ENCODE assay signal across 10 cellular contexts in genomic region chr3:45646051-45646585, GRCh38. TPM values are rescaled to one million over a fixed set of nuclear protein-coding genes. Genes with fewer than 3 reads are reported as not detected.
DNase-seq lines count a peak whose midpoint lies in the region; ATAC-seq and TF ChIP-seq lines count a peak whose summit lies in the region.
"Had no signal": no experiment of that assay in that cellular context is flagged by ENCODE, and none has a peak within 500 bp of the region (broad histone marks: within the 10 kb centered on the region; RNA-seq: fewer than 3 reads in every experiment).

No MANE protein-coding gene starts in this region.

- H3K4me1 Mint-ChIP-seq in GM23338, result peaks cover 32% of the 10 kb centered on the region
- H3K4me1 Mint-ChIP-seq in activated B cell treated with CpG ODN at 0.5 μM for 24 hours, result peaks cover 28% of the 10 kb centered on the region

- H3K4me2 ChIP-seq in GM23338, result no peak overlapping the region

- H3K9me3 ChIP-seq in stomach (no peaks in the 10 kb centered on the region), HAP-1 (no peaks in the 10 kb centered on the region)

- no peak for TF ChIP-seq EP300 in stomach (IDR thresholded peaks at IDR 0.05)

- H3K36me3 ChIP-seq in GM23338 (ENCODE audit: insufficient read depth) (no peaks in the 10 kb centered on the region), stomach (no peaks in the 10 kb centered on the region), HAP-1 (replicated peaks) (peaks cover 7% of the 10 kb centered on the region; the same call in 1 of the 2 replicates)

- in situ Hi-C loops in HAP-1 (cut with MboI; ENCODE audit: low sequenced_read_pairs), result no loop called here

- H3K27me3 ChIP-seq in GM23338 (ENCODE audit: insufficient read depth) (no peaks in the 10 kb centered on the region), stomach (no peaks in the 10 kb centered on the region), HAP-1 (ENCODE audit: low read depth) (no peaks in the 10 kb centered on the region)

- POLR2A ChIA-PET in activated B cell treated with CpG ODN at 0.5 μM for 24 hours (lab: Charles Lee), result no interaction called here

- intact Hi-C loops in activated B cell treated with CpG ODN at 0.5 μM for 24 hours (cut with micrococcal nuclease) (no loop called here), left ventricle myocardium superior (cut with micrococcal nuclease) (no loop called here), stomach (cut with DNase I; ENCODE audit: low total_unique reads) (no loop called here)

- no peak overlapping the region for H3K4me3 ChIP-seq in GM23338
- no peak overlapping the region for H3K4me3 ChIP-seq in stomach
- H3K4me3 ChIP-seq in HAP-1, result no peak overlapping the region

- ATAC-seq in GM23338 (no peak), activated B cell treated with CpG ODN at 0.5 μM for 24 hours (ENCODE audit: low read depth) (no peak), left ventricle myocardium superior (peak; percentile 54), HG03280 (IDR thresholded peaks at IDR 0.05; ENCODE audit: unreplicated experiment) (no peak)
- ATAC-seq: activated CD4-positive, CD25-positive, alpha-beta regulatory T cell treated with anti-CD3 and anti-CD28 coated beads, Interleukin-2, amount 50 U/mL, for 24 hours had no signal

- DNase-seq in GM23338 (ENCODE audit: low spot score) (no peak), activated B cell treated with CpG ODN at 0.5 μM for 24 hours (no peak), left ventricle myocardium superior (no peak), stomach (no peak), ureter (ENCODE audit: low spot score) (no peak), HAP-1 (ENCODE audit: low spot score in 2 of 2) (no peak), DMS114 treated with DMSO at 0.1 percent for 48 hours (lab: John Stamatoyannopoulos, UW; ENCODE audit: unreplicated experiment) (no peak)
- DNase-seq: hypothalamus had no signal

- no peaks in the 10 kb centered on the region for H3F3A ChIP-seq in GM23338 (replicated peaks; ENCODE audit: low read depth)

- H3K4me1 ChIP-seq in GM23338 (ENCODE audit: insufficient read depth) (peaks cover 18% of the 10 kb centered on the region), stomach (peaks cover 47 to 69% (median 60%) of the 10 kb centered on the region in 4 donors), HAP-1 (peaks cover 8% of the 10 kb centered on the region)

- H3K79me2 ChIP-seq in GM23338 (replicated peaks; ENCODE audit: insufficient read depth), result peaks cover 24% of the 10 kb centered on the region

- H3K4me3 Mint-ChIP-seq in GM23338 (no peak overlapping the region), activated B cell treated with CpG ODN at 0.5 μM for 24 hours (no peak overlapping the region)

- 82 to 93% (median 89%) methylated on average over 3 to 6 of the region's 6 CpGs for WGBS in stomach, 5 donors

- no peaks in the 10 kb centered on the region; the same call in none of the 2 replicates for H4K20me1 ChIP-seq in GM23338 (replicated peaks; ENCODE audit: insufficient read depth)

- TF ChIP-seq POLR2A in stomach (IDR thresholded peaks at IDR 0.05), result no peak

- no peak overlapping the region for H2AFZ ChIP-seq in GM23338

- H3K36me3 Mint-ChIP-seq in GM23338 (ENCODE audit: low read depth) (peaks cover 11% of the 10 kb centered on the region), activated B cell treated with CpG ODN at 0.5 μM for 24 hours (ENCODE audit: low read depth) (peaks cover 72% of the 10 kb centered on the region)

- TF ChIP-seq CTCF in GM23338 (conservative IDR thresholded peaks at IDR 0.05; ENCODE audit: low read depth in 2 of 2) (no peak), activated B cell treated with CpG ODN at 0.5 μM for 24 hours (IDR thresholded peaks at IDR 0.05) (no peak), stomach (IDR thresholded peaks at IDR 0.05) (no peak)

- no peaks in the 10 kb centered on the region for H3K9me2 ChIP-seq in GM23338 (ENCODE audit: insufficient read depth)

- H3K27ac ChIP-seq in GM23338 (ENCODE audit: low read depth) (0 out of 2 replicates have a peak overlapping the region, but pooled peaks have one; percentile 39), stomach (peak overlapping the region in 4 of 5 donors; percentile 64 to 85 (median 81))

- H3K9me3 Mint-ChIP-seq in GM23338, result no peaks in the 10 kb centered on the region; the same call in 2 of the 3 replicates
- H3K9me3 Mint-ChIP-seq in activated B cell treated with CpG ODN at 0.5 μM for 24 hours, result peaks cover 10% of the 10 kb centered on the region

- H3K27ac Mint-ChIP-seq in GM23338 (no peak overlapping the region; the same call in 1 of the 2 replicates), activated B cell treated with CpG ODN at 0.5 μM for 24 hours (peak overlapping the region; percentile 13)

- CTCF ChIA-PET in activated B cell treated with CpG ODN at 0.5 μM for 24 hours (lab: Charles Lee), result interaction anchor here (1.5 to 1.6 kb wide), 2 partner anchors 10 kb away, joined by 5 to 6 read pairs; no protein-coding TSS in a partner anchor

- peaks cover 6% of the 10 kb centered on the region for H3K27me3 Mint-ChIP-seq in GM23338 (ENCODE audit: insufficient read depth, low read depth, poor library complexity)
- H3K27me3 Mint-ChIP-seq in activated B cell treated with CpG ODN at 0.5 μM for 24 hours, result no peaks in the 10 kb centered on the region

TF ChIP-seq in GM23338, 12 proteins besides CTCF, POLR2A, EP300 and RAD21 (continues in another document):
- TF ChIP-seq POLR2AphosphoS5 (IDR thresholded peaks at IDR 0.05; ENCODE audit: low read depth), result no peak
- no peak for TF ChIP-seq NANOG (IDR thresholded peaks at IDR 0.05; ENCODE audit: borderline replicate concordance)
- TF ChIP-seq STAT1 (IDR thresholded peaks at IDR 0.05; ENCODE audit: unreplicated experiment), result no peak
- TF ChIP-seq ZNF114 (CRISPR knock-in tag; IDR thresholded peaks at IDR 0.05), result no peak

RNA-seq across cellular contexts. Expression of gene SACM1L, which starts 43.1 kb away (rescaled TPM):
- 97.2 and 97.8 TPM in 2 replicates for total RNA-seq in GM23338 (2014; rRNA removed; shearing (Covaris generic))
- polyA plus RNA-seq in GM23338 (2016; fragmentation: Nextera tagmentation; extraction: Ambion mirVana) (43.2 and 43.5 TPM in 2 replicates), stomach (10 to 100 TPM; 15.4 to 17.9 (median 17.1) TPM)
- total RNA-seq in activated B cell treated with CpG ODN at 0.5 μM for 24 hours (43.1 and 55.5 TPM in 2 replicates), left ventricle myocardium superior (23.6 TPM), stomach (100 to 1,000 TPM in 2 of 5 donors, 10 to 100 TPM in 2, 1 to 10 TPM in 1; 9.8 to 118 (median 77.5) TPM), ureter (62.5 TPM)

RNA-seq across cellular contexts. Expression of gene LIMD1, which starts 51.6 kb away (rescaled TPM):
- 21.8 and 31.5 TPM in 2 replicates for total RNA-seq in GM23338 (2014; rRNA removed; shearing (Covaris generic))
- polyA plus RNA-seq in GM23338 (2016; fragmentation: Nextera tagmentation; extraction: Ambion mirVana) (8.3 and 10.2 TPM in 2 replicates), stomach (1 to 10 TPM; 2.3 to 3.7 (median 3.4) TPM)
- total RNA-seq in activated B cell treated with CpG ODN at 0.5 μM for 24 hours (62.8 and 82.0 TPM in 2 replicates), left ventricle myocardium superior (31.9 TPM), stomach (10 to 100 TPM; 10.1 to 91.1 (median 25.3) TPM), ureter (62.5 TPM)
